In genomic region chr11:17985517-17985916, GRCh38 we compare ENCODE assay signal across 9 cellular contexts. TPM values are rescaled to one million over a fixed set of nuclear protein-coding genes. Genes with fewer than 3 reads are reported as not detected.
DNase-seq lines count a peak whose midpoint lies in the region; ATAC-seq and TF ChIP-seq lines count a peak whose summit lies in the region.
"Had no signal": no experiment of that assay in that cellular context is flagged by ENCODE, and none has a peak within 500 bp of the region (broad histone marks: within the 10 kb centered on the region; RNA-seq: fewer than 3 reads in every experiment).

No MANE protein-coding gene starts in this region.

- no peak overlapping the region for H3K4me3 Mint-ChIP-seq in endothelial cell (ENCODE audit: unreplicated experiment)

- intact Hi-C loops in breast epithelium (cut with DNase I; ENCODE audit: low total_unique reads) (no loop called here), tibial artery (cut with DNase I; ENCODE audit: low total_unique reads) (no loop called here)

- H3K27me3 Mint-ChIP-seq in endothelial cell (ENCODE audit: unreplicated experiment) = no peaks in the 10 kb centered on the region

- DNase-seq in NCI-H1105 (lab: John Stamatoyannopoulos, UW) = peak; percentile 55
- no peak for DNase-seq in breast epithelium (ENCODE audit: low spot score in 2 of 2)
- peak; percentile 37 for DNase-seq in iris pigment epithelial cell (ENCODE audit: low read depth)
- no peak for DNase-seq in tibial artery
- DNase-seq in DMS153 treated with DMSO at 0.1 percent for 48 hours (lab: John Stamatoyannopoulos, UW; ENCODE audit: unreplicated experiment) = no peak
- DNase-seq in endothelial cell (ENCODE audit: low spot score) = no peak
- DNase-seq: effector CD8-positive, alpha-beta T cell; NCI-H1092 treated with DMSO at 0.1 percent for 48 hours had no signal

- no peaks in the 10 kb centered on the region for H3K4me1 Mint-ChIP-seq in endothelial cell (ENCODE audit: unreplicated experiment)

- H3K27ac ChIP-seq in breast epithelium = peak overlapping the region; percentile 7 to 59
- H3K27ac ChIP-seq in tibial artery = peak overlapping the region; percentile 26 to 49

- no peak for TF ChIP-seq POLR2A in breast epithelium (IDR thresholded peaks at IDR 0.05)

- peaks cover 0 to 9% of the 10 kb centered on the region in 2 donors for H3K4me1 ChIP-seq in breast epithelium
- H3K4me1 ChIP-seq in tibial artery = peaks cover 0 to 18% (median 11%) of the 10 kb centered on the region in 4 donors

- TF ChIP-seq CTCF in breast epithelium (IDR thresholded peaks at IDR 0.05) = no peak
- TF ChIP-seq CTCF in tibial artery (IDR thresholded peaks at IDR 0.05) = no peak
- no peak for TF ChIP-seq CTCF in endothelial cell (IDR thresholded peaks at IDR 0.05; ENCODE audit: unreplicated experiment)

- no peak overlapping the region for H3K27ac Mint-ChIP-seq in endothelial cell (ENCODE audit: unreplicated experiment)

- H3K36me3 Mint-ChIP-seq in endothelial cell (ENCODE audit: low read depth, unreplicated experiment) = peaks cover 11% of the 10 kb centered on the region

- no peak overlapping the region for H3K4me3 ChIP-seq in breast epithelium
- H3K4me3 ChIP-seq in tibial artery = no peak overlapping the region

- H3K36me3 ChIP-seq in breast epithelium = no peaks in the 10 kb centered on the region
- peaks cover 25 to 39% (median 32%) of the 10 kb centered on the region in 3 donors for H3K36me3 ChIP-seq in tibial artery

- no peaks in the 10 kb centered on the region for H3K9me3 Mint-ChIP-seq in endothelial cell (ENCODE audit: unreplicated experiment)

- H3K9me3 ChIP-seq in breast epithelium (no peaks in the 10 kb centered on the region), tibial artery (no peaks in the 10 kb centered on the region)

- ATAC-seq in GM21528 (IDR thresholded peaks at IDR 0.05; ENCODE audit: low FRiP score, unreplicated experiment) = no peak

- no peaks in the 10 kb centered on the region for H3K27me3 ChIP-seq in breast epithelium
- H3K27me3 ChIP-seq in tibial artery = no peaks in the 10 kb centered on the region

RNA-seq across cellular contexts. Expression of gene SERGEF, which starts 27.3 kb away (rescaled TPM):
- total RNA-seq in breast epithelium (10 to 100 TPM; 31.8 to 47.5 (median 41.9) TPM), endothelial cell (ENCODE audit: unreplicated experiment) (19.1 TPM)

Comparison
In these comparisons a context has a peak if more than half of its experiments do, and no peak if none do; other contexts are left out.
1. DNase-seq: peak in NCI-H1105 (single experiment) and iris pigment epithelial cell (single experiment); none in breast epithelium (0 of 2), tibial artery (0 of 2), DMS153 treated with DMSO at 0.1 percent for 48 hours (single experiment) and endothelial cell (single experiment).